In the genomic region with DNA sequence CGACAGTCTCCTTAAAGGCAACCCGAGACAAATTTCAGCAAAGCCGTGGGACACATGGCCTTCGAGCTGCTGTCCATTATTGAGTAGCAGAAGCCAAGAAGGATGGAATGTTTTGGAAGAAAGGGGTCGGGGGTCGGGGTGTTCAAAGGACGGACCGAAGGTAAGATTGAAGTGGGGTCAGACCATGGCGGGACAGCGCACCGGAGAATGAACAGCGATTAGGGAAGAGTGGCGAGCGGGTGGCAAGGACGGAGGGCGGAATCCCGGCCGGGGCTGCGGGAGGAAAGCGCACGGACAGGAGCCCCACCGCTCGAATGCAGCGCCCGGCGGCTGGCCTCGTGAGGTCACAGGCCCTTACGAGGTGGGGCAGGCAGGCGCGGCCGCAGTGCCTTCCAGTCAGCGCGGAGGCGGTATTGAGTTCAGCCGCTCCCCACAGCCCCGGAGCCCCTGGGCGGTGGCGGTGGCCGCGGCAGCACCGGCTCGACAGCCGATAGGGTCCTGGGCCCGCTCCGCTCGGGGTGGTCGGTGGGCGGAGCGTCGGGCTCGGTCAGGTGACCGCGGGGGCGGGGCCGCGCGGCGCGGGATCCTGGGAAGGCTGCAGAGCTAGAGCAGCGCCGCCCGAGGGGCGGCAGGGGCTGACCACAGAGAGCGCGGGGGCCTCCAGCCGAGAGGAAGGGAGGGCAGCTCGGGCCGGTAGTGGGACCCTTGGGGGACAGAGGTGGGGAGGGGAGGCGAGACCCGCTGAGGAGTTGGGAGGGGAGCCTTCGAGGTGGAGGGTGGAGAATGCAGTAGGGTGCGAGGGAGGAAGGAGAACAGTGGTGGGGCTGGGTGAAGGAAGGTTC, we compare ENCODE assay signal across 1 cellular context.
A peak's percentile ranks its signal among the peaks of the same experiment; 100 is the strongest.
TF ChIP-seq lines count a peak whose summit lies in the region.

A gene with protein sequence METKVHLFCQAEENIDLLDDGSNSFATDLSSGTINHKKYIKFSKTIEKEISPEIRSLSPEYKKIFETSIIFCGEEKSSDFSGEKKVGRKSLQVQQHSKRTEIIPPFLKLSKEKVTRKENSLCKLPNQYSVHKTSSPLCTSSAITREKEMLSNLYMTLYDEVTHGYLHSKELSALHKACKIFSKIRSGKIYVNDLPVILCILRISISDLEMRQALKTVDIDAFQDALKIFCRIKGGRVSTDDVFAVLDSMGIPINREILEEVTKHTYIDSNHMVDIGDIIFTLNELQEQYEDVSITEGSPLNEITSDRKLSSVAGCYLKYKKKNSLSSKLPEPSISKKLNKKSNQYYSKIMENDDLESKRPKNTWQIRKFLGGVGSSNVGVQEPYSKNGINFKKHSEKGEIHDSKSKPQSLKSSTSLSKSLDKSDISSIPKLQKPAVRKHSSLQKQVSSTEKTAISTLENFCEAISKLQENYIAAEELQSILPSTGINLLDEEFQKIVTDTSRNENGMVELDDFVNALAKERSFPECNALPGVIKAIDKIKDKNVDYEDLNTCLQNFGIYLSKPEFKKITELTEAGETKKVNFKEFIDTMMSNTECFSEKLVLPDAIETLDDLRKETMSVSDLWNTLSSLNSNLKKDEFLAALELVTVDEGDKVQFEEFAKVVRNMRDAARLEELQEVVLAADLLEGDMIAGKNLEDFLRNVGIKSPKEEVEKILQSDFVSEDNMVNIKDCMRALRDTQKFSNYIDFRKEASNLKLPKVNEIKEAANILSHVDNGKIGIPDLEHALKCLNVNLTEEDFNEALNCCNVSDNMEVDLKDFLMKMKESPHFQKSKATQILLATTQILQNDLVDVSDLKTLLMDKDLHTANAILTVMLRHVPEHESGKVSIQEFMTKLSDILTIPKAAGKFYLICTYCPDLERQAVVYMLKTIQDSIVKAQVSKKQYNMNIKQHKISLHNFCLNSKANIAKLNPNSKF (plus strand): TSS at position 574 of the 842 bp plus-strand sequence. CDS start 4,399 bp downstream, outside the sequence.

TF ChIP-seq in GM12878, 131 proteins besides CTCF, POLR2A, EP300 and RAD21 (continued from another document and continues in another):
- TF ChIP-seq CBX3 (IDR thresholded peaks at IDR 0.05; ENCODE audit: borderline replicate concordance, low read depth), result no peak
- no peak for TF ChIP-seq BCL11A (IDR thresholded peaks at IDR 0.05; ENCODE audit: low read depth, low read length)
- 0 out of 2 replicates have a peak, but pooled peaks have one; percentile 17 for TF ChIP-seq CHD1 (IDR thresholded peaks at IDR 0.05; ENCODE audit: low read depth, low read length)
- TF ChIP-seq NFIC (IDR thresholded peaks at IDR 0.05; ENCODE audit: low read depth, low read length), result no peak
- no peak for TF ChIP-seq SPI1 (IDR thresholded peaks at IDR 0.05; ENCODE audit: borderline replicate concordance, insufficient read depth, low read depth, low read length)
- no peak for TF ChIP-seq JUND (IDR thresholded peaks at IDR 0.05; ENCODE audit: low read depth, low read length)
- TF ChIP-seq POU2F2 (IDR thresholded peaks at IDR 0.05; ENCODE audit: borderline replicate concordance, low read depth, low read length), result peak; percentile 40; the same call in 1 of the 3 replicates
- 0 out of 2 replicates have a peak, but pooled peaks have one; percentile 21 for TF ChIP-seq ZBED1 (IDR thresholded peaks at IDR 0.05; ENCODE audit: borderline replicate concordance)
- no peak for TF ChIP-seq ATF7 (IDR thresholded peaks at IDR 0.05; ENCODE audit: low read depth)
- TF ChIP-seq NR2C1 (IDR thresholded peaks at IDR 0.05), result no peak
- TF ChIP-seq BACH1 (IDR thresholded peaks at IDR 0.05; ENCODE audit: borderline replicate concordance), result peak; percentile 81
- TF ChIP-seq TBL1XR1 (IDR thresholded peaks at IDR 0.05; ENCODE audit: low read depth, low read length), result no peak
- no peak for TF ChIP-seq SMAD1 (IDR thresholded peaks at IDR 0.05; ENCODE audit: low read depth, partially characterized antibody)
- 0 out of 2 replicates have a peak, but pooled peaks have one; percentile 6 for TF ChIP-seq MEF2A (IDR thresholded peaks at IDR 0.05; ENCODE audit: insufficient read depth, low read depth, low read length)
- no peak for TF ChIP-seq PAX5 (IDR thresholded peaks at IDR 0.05; ENCODE audit: borderline replicate concordance, low read depth, low read length)
- TF ChIP-seq, protein P1, sequence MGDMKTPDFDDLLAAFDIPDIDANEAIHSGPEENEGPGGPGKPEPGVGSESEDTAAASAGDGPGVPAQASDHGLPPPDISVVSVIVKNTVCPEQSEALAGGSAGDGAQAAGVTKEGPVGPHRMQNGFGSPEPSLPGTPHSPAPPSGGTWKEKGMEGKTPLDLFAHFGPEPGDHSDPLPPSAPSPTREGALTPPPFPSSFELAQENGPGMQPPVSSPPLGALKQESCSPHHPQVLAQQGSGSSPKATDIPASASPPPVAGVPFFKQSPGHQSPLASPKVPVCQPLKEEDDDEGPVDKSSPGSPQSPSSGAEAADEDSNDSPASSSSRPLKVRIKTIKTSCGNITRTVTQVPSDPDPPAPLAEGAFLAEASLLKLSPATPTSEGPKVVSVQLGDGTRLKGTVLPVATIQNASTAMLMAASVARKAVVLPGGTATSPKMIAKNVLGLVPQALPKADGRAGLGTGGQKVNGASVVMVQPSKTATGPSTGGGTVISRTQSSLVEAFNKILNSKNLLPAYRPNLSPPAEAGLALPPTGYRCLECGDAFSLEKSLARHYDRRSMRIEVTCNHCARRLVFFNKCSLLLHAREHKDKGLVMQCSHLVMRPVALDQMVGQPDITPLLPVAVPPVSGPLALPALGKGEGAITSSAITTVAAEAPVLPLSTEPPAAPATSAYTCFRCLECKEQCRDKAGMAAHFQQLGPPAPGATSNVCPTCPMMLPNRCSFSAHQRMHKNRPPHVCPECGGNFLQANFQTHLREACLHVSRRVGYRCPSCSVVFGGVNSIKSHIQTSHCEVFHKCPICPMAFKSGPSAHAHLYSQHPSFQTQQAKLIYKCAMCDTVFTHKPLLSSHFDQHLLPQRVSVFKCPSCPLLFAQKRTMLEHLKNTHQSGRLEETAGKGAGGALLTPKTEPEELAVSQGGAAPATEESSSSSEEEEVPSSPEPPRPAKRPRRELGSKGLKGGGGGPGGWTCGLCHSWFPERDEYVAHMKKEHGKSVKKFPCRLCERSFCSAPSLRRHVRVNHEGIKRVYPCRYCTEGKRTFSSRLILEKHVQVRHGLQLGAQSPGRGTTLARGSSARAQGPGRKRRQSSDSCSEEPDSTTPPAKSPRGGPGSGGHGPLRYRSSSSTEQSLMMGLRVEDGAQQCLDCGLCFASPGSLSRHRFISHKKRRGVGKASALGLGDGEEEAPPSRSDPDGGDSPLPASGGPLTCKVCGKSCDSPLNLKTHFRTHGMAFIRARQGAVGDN (IDR thresholded peaks at IDR 0.05), result peak; percentile 90
- TF ChIP-seq, protein P2, sequence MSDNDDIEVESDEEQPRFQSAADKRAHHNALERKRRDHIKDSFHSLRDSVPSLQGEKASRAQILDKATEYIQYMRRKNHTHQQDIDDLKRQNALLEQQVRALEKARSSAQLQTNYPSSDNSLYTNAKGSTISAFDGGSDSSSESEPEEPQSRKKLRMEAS (IDR thresholded peaks at IDR 0.05; ENCODE audit: low read depth, low read length), result peak; percentile 65; the same call in 1 of the 2 replicates
- TF ChIP-seq IKZF2 (IDR thresholded peaks at IDR 0.05), result peak in 1 of 2 experiments; percentile 11; a peak in 2 of 4 replicates
- TF ChIP-seq, protein P3, sequence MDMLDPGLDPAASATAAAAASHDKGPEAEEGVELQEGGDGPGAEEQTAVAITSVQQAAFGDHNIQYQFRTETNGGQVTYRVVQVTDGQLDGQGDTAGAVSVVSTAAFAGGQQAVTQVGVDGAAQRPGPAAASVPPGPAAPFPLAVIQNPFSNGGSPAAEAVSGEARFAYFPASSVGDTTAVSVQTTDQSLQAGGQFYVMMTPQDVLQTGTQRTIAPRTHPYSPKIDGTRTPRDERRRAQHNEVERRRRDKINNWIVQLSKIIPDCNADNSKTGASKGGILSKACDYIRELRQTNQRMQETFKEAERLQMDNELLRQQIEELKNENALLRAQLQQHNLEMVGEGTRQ (IDR thresholded peaks at IDR 0.05; ENCODE audit: borderline replicate concordance, low read depth, low read length), result peak; percentile 56
- TF ChIP-seq SIX5 (IDR thresholded peaks at IDR 0.05; ENCODE audit: low read depth, low read length, severe bottlenecking), result no peak
- no peak for TF ChIP-seq NFXL1 (IDR thresholded peaks at IDR 0.05; ENCODE audit: borderline replicate concordance)
- TF ChIP-seq ESRRA (IDR thresholded peaks at IDR 0.05; ENCODE audit: low read length), result no peak
- no peak for TF ChIP-seq STAT1 (conservative IDR thresholded peaks at IDR 0.05)
- TF ChIP-seq, protein P4, sequence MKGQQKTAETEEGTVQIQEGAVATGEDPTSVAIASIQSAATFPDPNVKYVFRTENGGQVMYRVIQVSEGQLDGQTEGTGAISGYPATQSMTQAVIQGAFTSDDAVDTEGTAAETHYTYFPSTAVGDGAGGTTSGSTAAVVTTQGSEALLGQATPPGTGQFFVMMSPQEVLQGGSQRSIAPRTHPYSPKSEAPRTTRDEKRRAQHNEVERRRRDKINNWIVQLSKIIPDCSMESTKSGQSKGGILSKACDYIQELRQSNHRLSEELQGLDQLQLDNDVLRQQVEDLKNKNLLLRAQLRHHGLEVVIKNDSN (IDR thresholded peaks at IDR 0.05; ENCODE audit: borderline replicate concordance, extremely low read length, insufficient read depth, low read depth, low read length), result peak; percentile 91
- TF ChIP-seq, protein P5, sequence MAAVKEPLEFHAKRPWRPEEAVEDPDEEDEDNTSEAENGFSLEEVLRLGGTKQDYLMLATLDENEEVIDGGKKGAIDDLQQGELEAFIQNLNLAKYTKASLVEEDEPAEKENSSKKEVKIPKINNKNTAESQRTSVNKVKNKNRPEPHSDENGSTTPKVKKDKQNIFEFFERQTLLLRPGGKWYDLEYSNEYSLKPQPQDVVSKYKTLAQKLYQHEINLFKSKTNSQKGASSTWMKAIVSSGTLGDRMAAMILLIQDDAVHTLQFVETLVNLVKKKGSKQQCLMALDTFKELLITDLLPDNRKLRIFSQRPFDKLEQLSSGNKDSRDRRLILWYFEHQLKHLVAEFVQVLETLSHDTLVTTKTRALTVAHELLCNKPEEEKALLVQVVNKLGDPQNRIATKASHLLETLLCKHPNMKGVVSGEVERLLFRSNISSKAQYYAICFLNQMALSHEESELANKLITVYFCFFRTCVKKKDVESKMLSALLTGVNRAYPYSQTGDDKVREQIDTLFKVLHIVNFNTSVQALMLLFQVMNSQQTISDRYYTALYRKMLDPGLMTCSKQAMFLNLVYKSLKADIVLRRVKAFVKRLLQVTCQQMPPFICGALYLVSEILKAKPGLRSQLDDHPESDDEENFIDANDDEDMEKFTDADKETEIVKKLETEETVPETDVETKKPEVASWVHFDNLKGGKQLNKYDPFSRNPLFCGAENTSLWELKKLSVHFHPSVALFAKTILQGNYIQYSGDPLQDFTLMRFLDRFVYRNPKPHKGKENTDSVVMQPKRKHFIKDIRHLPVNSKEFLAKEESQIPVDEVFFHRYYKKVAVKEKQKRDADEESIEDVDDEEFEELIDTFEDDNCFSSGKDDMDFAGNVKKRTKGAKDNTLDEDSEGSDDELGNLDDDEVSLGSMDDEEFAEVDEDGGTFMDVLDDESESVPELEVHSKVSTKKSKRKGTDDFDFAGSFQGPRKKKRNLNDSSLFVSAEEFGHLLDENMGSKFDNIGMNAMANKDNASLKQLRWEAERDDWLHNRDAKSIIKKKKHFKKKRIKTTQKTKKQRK (IDR thresholded peaks at IDR 0.05; ENCODE audit: low read depth, low read length), result no peak
- TF ChIP-seq RFX5 (IDR thresholded peaks at IDR 0.05; ENCODE audit: low read depth, low read length), result no peak
- TF ChIP-seq TCF7 (IDR thresholded peaks at IDR 0.05; ENCODE audit: borderline replicate concordance), result no peak
- peak; percentile 34; the same call in 1 of the 2 replicates for TF ChIP-seq TAF1 (IDR thresholded peaks at IDR 0.05; ENCODE audit: borderline replicate concordance, low read depth, low read length)
- TF ChIP-seq EZH2 (IDR thresholded peaks at IDR 0.05; ENCODE audit: borderline replicate concordance, control insufficient read depth, low read depth, low read length), result no peak
- no peak for TF ChIP-seq NR2C2 (IDR thresholded peaks at IDR 0.05; ENCODE audit: borderline replicate concordance, control insufficient read depth, insufficient read length, low read depth)
- TF ChIP-seq DPF2 (IDR thresholded peaks at IDR 0.05), result peak; percentile 69
- TF ChIP-seq, protein P6, sequence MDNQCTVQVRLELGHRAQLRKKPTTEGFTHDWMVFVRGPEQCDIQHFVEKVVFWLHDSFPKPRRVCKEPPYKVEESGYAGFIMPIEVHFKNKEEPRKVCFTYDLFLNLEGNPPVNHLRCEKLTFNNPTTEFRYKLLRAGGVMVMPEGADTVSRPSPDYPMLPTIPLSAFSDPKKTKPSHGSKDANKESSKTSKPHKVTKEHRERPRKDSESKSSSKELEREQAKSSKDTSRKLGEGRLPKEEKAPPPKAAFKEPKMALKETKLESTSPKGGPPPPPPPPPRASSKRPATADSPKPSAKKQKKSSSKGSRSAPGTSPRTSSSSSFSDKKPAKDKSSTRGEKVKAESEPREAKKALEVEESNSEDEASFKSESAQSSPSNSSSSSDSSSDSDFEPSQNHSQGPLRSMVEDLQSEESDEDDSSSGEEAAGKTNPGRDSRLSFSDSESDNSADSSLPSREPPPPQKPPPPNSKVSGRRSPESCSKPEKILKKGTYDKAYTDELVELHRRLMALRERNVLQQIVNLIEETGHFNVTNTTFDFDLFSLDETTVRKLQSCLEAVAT (IDR thresholded peaks at IDR 0.05), result 0 out of 2 replicates have a peak, but pooled peaks have one; percentile 54
- TF ChIP-seq BRCA1 (IDR thresholded peaks at IDR 0.05; ENCODE audit: low read depth, low read length), result no peak
- no peak for TF ChIP-seq CREB1 (IDR thresholded peaks at IDR 0.05; ENCODE audit: low read depth)
- peak; percentile 25 for TF ChIP-seq SP1 (IDR thresholded peaks at IDR 0.05; ENCODE audit: low read depth, low read length)
- no peak for TF ChIP-seq RBBP5 (conservative IDR thresholded peaks at IDR 0.05)
- TF ChIP-seq CREM (IDR thresholded peaks at IDR 0.05; ENCODE audit: low read depth), result no peak
- TF ChIP-seq, protein P7, sequence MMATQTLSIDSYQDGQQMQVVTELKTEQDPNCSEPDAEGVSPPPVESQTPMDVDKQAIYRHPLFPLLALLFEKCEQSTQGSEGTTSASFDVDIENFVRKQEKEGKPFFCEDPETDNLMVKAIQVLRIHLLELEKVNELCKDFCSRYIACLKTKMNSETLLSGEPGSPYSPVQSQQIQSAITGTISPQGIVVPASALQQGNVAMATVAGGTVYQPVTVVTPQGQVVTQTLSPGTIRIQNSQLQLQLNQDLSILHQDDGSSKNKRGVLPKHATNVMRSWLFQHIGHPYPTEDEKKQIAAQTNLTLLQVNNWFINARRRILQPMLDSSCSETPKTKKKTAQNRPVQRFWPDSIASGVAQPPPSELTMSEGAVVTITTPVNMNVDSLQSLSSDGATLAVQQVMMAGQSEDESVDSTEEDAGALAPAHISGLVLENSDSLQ (IDR thresholded peaks at IDR 0.05), result 0 out of 2 replicates have a peak, but pooled peaks have one; percentile 28
- TF ChIP-seq STAT3 (IDR thresholded peaks at IDR 0.05; ENCODE audit: low read depth, low read length), result no peak
- TF ChIP-seq, protein P8, sequence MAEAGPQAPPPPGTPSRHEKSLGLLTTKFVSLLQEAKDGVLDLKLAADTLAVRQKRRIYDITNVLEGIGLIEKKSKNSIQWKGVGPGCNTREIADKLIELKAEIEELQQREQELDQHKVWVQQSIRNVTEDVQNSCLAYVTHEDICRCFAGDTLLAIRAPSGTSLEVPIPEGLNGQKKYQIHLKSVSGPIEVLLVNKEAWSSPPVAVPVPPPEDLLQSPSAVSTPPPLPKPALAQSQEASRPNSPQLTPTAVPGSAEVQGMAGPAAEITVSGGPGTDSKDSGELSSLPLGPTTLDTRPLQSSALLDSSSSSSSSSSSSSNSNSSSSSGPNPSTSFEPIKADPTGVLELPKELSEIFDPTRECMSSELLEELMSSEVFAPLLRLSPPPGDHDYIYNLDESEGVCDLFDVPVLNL (IDR thresholded peaks at IDR 0.05; ENCODE audit: low read depth, low read length), result no peak
- TF ChIP-seq RUNX3 (IDR thresholded peaks at IDR 0.05; ENCODE audit: low read length), result peak; percentile 73
